ENCODE assay signal across 10 cellular contexts in the genomic region with DNA sequence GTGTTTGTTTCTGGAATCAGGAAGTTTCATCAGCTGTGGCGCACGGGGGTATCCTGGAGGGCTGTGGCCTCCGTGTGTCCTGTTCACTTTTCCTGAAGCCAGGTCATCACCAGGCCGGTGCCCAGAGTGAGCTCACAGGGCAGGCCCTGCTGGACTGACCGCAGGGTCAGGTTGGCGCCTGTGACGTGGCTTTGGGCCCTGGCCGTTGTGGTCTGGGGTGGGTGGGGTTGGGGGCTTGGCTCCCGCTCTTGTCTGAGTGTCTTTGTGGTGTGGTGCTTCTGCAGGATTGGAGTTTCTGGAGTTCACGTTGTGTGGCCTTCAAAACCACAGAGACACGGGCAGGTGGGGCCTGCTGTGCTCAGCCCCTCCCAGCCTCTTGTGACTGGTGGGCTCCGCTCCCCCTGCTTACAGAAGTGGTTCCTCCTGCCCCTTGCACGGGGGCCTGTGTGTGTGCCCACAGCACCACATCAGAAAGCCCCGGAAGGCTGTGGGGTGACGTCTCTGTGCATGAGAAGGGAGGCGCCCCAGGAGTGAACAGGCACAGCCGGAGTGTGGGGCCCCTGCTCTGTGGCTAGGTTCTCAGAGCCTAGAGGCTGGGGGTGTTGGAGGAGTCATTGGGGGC. TPM values are rescaled to one million over a fixed set of nuclear protein-coding genes. Genes with fewer than 3 reads are reported as not detected.
DNase-seq lines count a peak whose midpoint lies in the region; ATAC-seq and TF ChIP-seq lines count a peak whose summit lies in the region.
"Had no signal": no experiment of that assay in that cellular context is flagged by ENCODE, and none has a peak within 500 bp of the region (broad histone marks: within the 10 kb centered on the region; RNA-seq: fewer than 3 reads in every experiment).

No MANE protein-coding gene starts in this region.

- ATAC-seq in omental fat pad (ENCODE audit: low FRiP score) (no peak), left ventricle myocardium superior (no peak)

- peaks cover 13% of the 10 kb centered on the region for H3K4me1 ChIP-seq in endodermal cell (ENCODE audit: control insufficient read depth, insufficient read depth, low read length)

- WGBS in endodermal cell (ENCODE audit: insufficient coverage in 1 of 2, insufficient read length in 1 of 2), 2 experiments, result 93 to 97% methylated on average over 3 to 17 of the region's 17 CpGs

- peak overlapping the region; percentile 78 for H3K27ac Mint-ChIP-seq in activated CD4-positive, alpha-beta memory T cell treated with anti-CD3 and anti-CD28 coated beads, Interleukin-2, amount 10 ng/mL, durations not matched to agents 7 days and 5 days
- no peak overlapping the region for H3K27ac Mint-ChIP-seq in endodermal cell

- peak overlapping the region; percentile 62 for H3K4me3 Mint-ChIP-seq in activated CD4-positive, alpha-beta memory T cell treated with anti-CD3 and anti-CD28 coated beads, Interleukin-2, amount 10 ng/mL, durations not matched to agents 7 days and 5 days
- no peak overlapping the region for H3K4me3 Mint-ChIP-seq in endodermal cell
- H3K4me3 Mint-ChIP-seq: nephron had no signal

- H3K27ac ChIP-seq in endodermal cell (ENCODE audit: low read depth, low read length), result peak overlapping the region; percentile 44
- H3K27ac ChIP-seq: cardiac muscle cell had no signal

- DNase-seq in H7 (peak; percentile 51), endodermal cell (peak; percentile 28), superior temporal gyrus (ENCODE audit: extremely low spot score) (no peak), NCI-H2081 (lab: John Stamatoyannopoulos, UW) (no peak), omental fat pad (ENCODE audit: low spot score) (no peak), left ventricle myocardium superior (no peak)
- DNase-seq in activated CD4-positive, alpha-beta memory T cell treated with anti-CD3 and anti-CD28 coated beads, Interleukin-2, amount 10 ng/mL, durations not matched to agents 7 days and 5 days, result peak; percentile 81
- peak; percentile 46 to 61 for DNase-seq in stimulated activated CD8-positive, alpha-beta memory T cell treated with anti-CD3 and anti-CD28 coated beads, Interleukin-4, amount 100 ng/mL, for 1 hour (ENCODE audit: low read depth in 2 of 2, low spot score in 1 of 2)

- H3K27me3 ChIP-seq in H7 (ENCODE audit: control insufficient read depth, insufficient read depth, low read length) (no peaks in the 10 kb centered on the region), endodermal cell (ENCODE audit: control insufficient read depth, insufficient read depth, low read length, poor library complexity, severe bottlenecking) (no peaks in the 10 kb centered on the region)
- H3K27me3 ChIP-seq: cardiac muscle cell had no signal

- peaks cover 51% of the 10 kb centered on the region for H3K4me1 Mint-ChIP-seq in activated CD4-positive, alpha-beta memory T cell treated with anti-CD3 and anti-CD28 coated beads, Interleukin-2, amount 10 ng/mL, durations not matched to agents 7 days and 5 days
- H3K4me1 Mint-ChIP-seq in endodermal cell, result peaks cover 36% of the 10 kb centered on the region

- H3K9me3 Mint-ChIP-seq in activated CD4-positive, alpha-beta memory T cell treated with anti-CD3 and anti-CD28 coated beads, Interleukin-2, amount 10 ng/mL, durations not matched to agents 7 days and 5 days, result no peaks in the 10 kb centered on the region
- H3K9me3 Mint-ChIP-seq in endodermal cell, result no peaks in the 10 kb centered on the region

- CTCF ChIA-PET in activated CD4-positive, alpha-beta memory T cell treated with anti-CD3 and anti-CD28 coated beads, Interleukin-2, amount 10 ng/mL, durations not matched to agents 7 days and 5 days (lab: Charles Lee), result no interaction called here

- no peaks in the 10 kb centered on the region for H3K36me3 Mint-ChIP-seq in activated CD4-positive, alpha-beta memory T cell treated with anti-CD3 and anti-CD28 coated beads, Interleukin-2, amount 10 ng/mL, durations not matched to agents 7 days and 5 days (ENCODE audit: low read depth)
- no peaks in the 10 kb centered on the region for H3K36me3 Mint-ChIP-seq in endodermal cell (ENCODE audit: low read depth)

- H3K36me3 ChIP-seq in H7 (replicated peaks; ENCODE audit: control insufficient read depth, insufficient read depth, low read length), result no peaks in the 10 kb centered on the region
- H3K36me3 ChIP-seq in endodermal cell (ENCODE audit: control insufficient read depth, insufficient read depth, low read length), result no peaks in the 10 kb centered on the region
- H3K36me3 ChIP-seq: cardiac muscle cell had no signal

- TF ChIP-seq CTCF in endodermal cell (conservative IDR thresholded peaks at IDR 0.05), result no peak
- TF ChIP-seq CTCF in omental fat pad (IDR thresholded peaks at IDR 0.05), result no peak

- no peaks in the 10 kb centered on the region for H3K9me3 ChIP-seq in endodermal cell (ENCODE audit: control insufficient read depth, low read length)

- POLR2A ChIA-PET in activated CD4-positive, alpha-beta memory T cell treated with anti-CD3 and anti-CD28 coated beads, Interleukin-2, amount 10 ng/mL, durations not matched to agents 7 days and 5 days (lab: Charles Lee), result interaction anchor here (1.2 kb wide), 1 partner anchor 9 kb away, joined by 3 read pairs; no protein-coding TSS in a partner anchor

- intact Hi-C loops in left ventricle myocardium superior (cut with micrococcal nuclease), result no loop called here

- H3K27me3 Mint-ChIP-seq in activated CD4-positive, alpha-beta memory T cell treated with anti-CD3 and anti-CD28 coated beads, Interleukin-2, amount 10 ng/mL, durations not matched to agents 7 days and 5 days, result peaks cover 23% of the 10 kb centered on the region
- no peaks in the 10 kb centered on the region for H3K27me3 Mint-ChIP-seq in endodermal cell (ENCODE audit: insufficient read depth)

- H3K4me3 ChIP-seq in H7 (ENCODE audit: insufficient read depth, low read depth, low read length) (no peak overlapping the region), endodermal cell (ENCODE audit: low read length) (no peak overlapping the region)
- H3K4me3 ChIP-seq: cardiac muscle cell had no signal

- no peak overlapping the region for H3K9ac ChIP-seq in endodermal cell (ENCODE audit: extremely low read depth, low read length, poor library complexity, severe bottlenecking)

RNA-seq across cellular contexts. Expression of a gene that starts 9.5 kb away (rescaled TPM):
- 18.7 and 19.7 TPM in 2 replicates for total RNA-seq in H7 (2014; rRNA removed; shearing (Covaris generic))
- total RNA-seq in activated CD4-positive, alpha-beta memory T cell treated with anti-CD3 and anti-CD28 coated beads, Interleukin-2, amount 10 ng/mL, durations not matched to agents 7 days and 5 days, result 1 to 10 TPM; 7.4 to 7.5 TPM
- total RNA-seq in endodermal cell (10 to 100 TPM; 45.2 to 48.6 TPM), omental fat pad (10 to 100 TPM; 11.3 to 27.6 (median 14.6) TPM), left ventricle myocardium superior (14.6 TPM)
- polyA plus RNA-seq in endodermal cell (2013, experiment 1 of 2), result 47.0 TPM
- polyA plus RNA-seq in endodermal cell (2013, experiment 2 of 2), result 44.0 TPM

RNA-seq across cellular contexts. Expression of a gene that starts 53.3 kb away (rescaled TPM):
- 0.07 and 0.24 TPM in 2 replicates for total RNA-seq in H7 (2014; rRNA removed; shearing (Covaris generic))
- under 1 TPM; 0.60 to 0.65 TPM for total RNA-seq in activated CD4-positive, alpha-beta memory T cell treated with anti-CD3 and anti-CD28 coated beads, Interleukin-2, amount 10 ng/mL, durations not matched to agents 7 days and 5 days
- total RNA-seq in endodermal cell, result 1 to 10 TPM in 1 of 2 donors, under 1 TPM in 1; 1.00 to 2.5 TPM
- polyA plus RNA-seq in endodermal cell (2013, experiment 1 of 2), result 0.32 TPM
- polyA plus RNA-seq in endodermal cell (2013, experiment 2 of 2), result 0.41 TPM
- 1 to 10 TPM in 2 of 4 donors, under 1 TPM in 2; 0.31 to 1.1 (median 0.86) TPM for total RNA-seq in omental fat pad
- total RNA-seq in left ventricle myocardium superior, result 0.45 TPM

Comparison
In these comparisons a context has a peak if more than half of its experiments do, and no peak if none do; other contexts are left out.
1. DNase-seq: peak in H7 (single experiment), activated CD4-positive, alpha-beta memory T cell treated with anti-CD3 and anti-CD28 coated beads, Interleukin-2, amount 10 ng/mL, durations not matched to agents 7 days and 5 days (single experiment), endodermal cell (single experiment) and stimulated activated CD8-positive, alpha-beta memory T cell treated with anti-CD3 and anti-CD28 coated beads, Interleukin-4, amount 100 ng/mL, for 1 hour (2 of 2); none in superior temporal gyrus (single experiment), NCI-H2081 (0 of 2), omental fat pad (single experiment) and left ventricle myocardium superior (single experiment).